10 cellular contexts compared by ENCODE assay signal in the genomic region with DNA sequence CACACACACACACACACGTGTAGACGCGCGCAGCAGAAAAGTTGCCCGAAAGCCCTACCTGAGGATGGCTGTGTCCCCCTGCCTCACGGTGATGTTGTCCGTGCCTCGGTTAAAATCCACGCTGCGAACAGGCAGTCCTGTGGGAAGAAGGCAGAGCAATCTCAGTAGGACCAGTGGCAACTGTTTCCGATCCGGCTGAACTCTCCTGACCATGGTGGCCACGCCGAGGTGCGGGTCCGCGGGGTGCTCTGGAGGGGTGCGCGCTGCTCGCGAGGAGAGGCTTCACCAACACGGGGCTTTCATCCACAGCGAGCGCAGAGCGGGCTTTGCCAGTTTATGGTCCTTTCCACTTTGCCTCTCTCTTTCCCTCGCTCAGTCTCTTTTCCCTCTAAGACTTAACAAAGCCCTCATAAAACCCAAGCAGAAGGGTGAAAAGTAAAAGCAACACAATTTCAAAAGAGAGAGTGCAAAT. TPM values are rescaled to one million over a fixed set of nuclear protein-coding genes. Genes with fewer than 3 reads are reported as not detected.
DNase-seq lines count a peak whose midpoint lies in the region; ATAC-seq and TF ChIP-seq lines count a peak whose summit lies in the region.
"Had no signal": no experiment of that assay in that cellular context is flagged by ENCODE, and none has a peak within 500 bp of the region (broad histone marks: within the 10 kb centered on the region; RNA-seq: fewer than 3 reads in every experiment).

No MANE protein-coding gene starts in this region.

- intact Hi-C loops in esophagus squamous epithelium (cut with DNase I) (no loop called here), uterus (cut with DNase I; ENCODE audit: low total_unique reads) (no loop called here)
- intact Hi-C loops in CD4-positive, alpha-beta memory T cell (cut with micrococcal nuclease): no loop called here

- POLR2A ChIA-PET in CD4-positive, alpha-beta memory T cell (lab: Charles Lee; ENCODE audit: partially characterized antibody): no interaction called here

- no peak overlapping the region for H3K4me3 Mint-ChIP-seq in CD4-positive, alpha-beta memory T cell
- H3K4me3 Mint-ChIP-seq: activated CD4-positive, alpha-beta memory T cell treated with anti-CD3 and anti-CD28 coated beads, Interleukin-2, amount 10 ng/mL, durations not matched to agents 7 days and 5 days had no signal

- no peaks in the 10 kb centered on the region for H3K4me1 Mint-ChIP-seq in CD4-positive, alpha-beta memory T cell
- H3K4me1 Mint-ChIP-seq: activated CD4-positive, alpha-beta memory T cell treated with anti-CD3 and anti-CD28 coated beads, Interleukin-2, amount 10 ng/mL, durations not matched to agents 7 days and 5 days had no signal

- peak overlapping the region; percentile 4 to 61 (median 34) for H3K4me3 ChIP-seq in esophagus squamous epithelium
- H3K4me3 ChIP-seq in mucosa of rectum (ENCODE audit: low read length in 2 of 2): peak overlapping the region; percentile 51 to 66
- peak overlapping the region; percentile 0 to 29 for H3K4me3 ChIP-seq in uterus
- H3K4me3 ChIP-seq in CD4-positive, alpha-beta memory T cell (ENCODE audit: low read length in 2 of 2): no peak overlapping the region
- H3K4me3 ChIP-seq: BLaER1 treated with 17β-estradiol and CSF1 and Interleukin-3, amounts not matched to agents 10 nM and 100 nM had no signal

- DNase-seq in NCI-H524 (lab: John Stamatoyannopoulos, UW) (peak; percentile 46 to 72), NCI-H524 treated with DMSO at 0.1 percent for 48 hours (lab: John Stamatoyannopoulos, UW) (no peak), esophagus squamous epithelium (lab: John Stamatoyannopoulos, UW) (no peak), uterus (no peak), NCI-H2107 (lab: John Stamatoyannopoulos, UW) (no peak)
- DNase-seq in CD4-positive, alpha-beta memory T cell: no peak
- DNase-seq: activated CD4-positive, alpha-beta memory T cell treated with anti-CD3 and anti-CD28 coated beads, Interleukin-2, amount 10 ng/mL, durations not matched to agents 7 days and 5 days had no signal

- no peak overlapping the region for H3K27ac Mint-ChIP-seq in CD4-positive, alpha-beta memory T cell
- H3K27ac Mint-ChIP-seq: activated CD4-positive, alpha-beta memory T cell treated with anti-CD3 and anti-CD28 coated beads, Interleukin-2, amount 10 ng/mL, durations not matched to agents 7 days and 5 days had no signal

- H3K36me3 Mint-ChIP-seq in CD4-positive, alpha-beta memory T cell: no peaks in the 10 kb centered on the region

- TF ChIP-seq POLR2A in esophagus squamous epithelium (IDR thresholded peaks at IDR 0.05): no peak
- TF ChIP-seq POLR2A in uterus (IDR thresholded peaks at IDR 0.05): no peak

- CTCF ChIA-PET in CD4-positive, alpha-beta memory T cell (lab: Charles Lee; ENCODE audit: partially characterized antibody): no interaction called here

- H3K9me3 Mint-ChIP-seq in CD4-positive, alpha-beta memory T cell: peaks cover 0 to 9% (median 5%) of the 10 kb centered on the region in 8 donors
- H3K9me3 Mint-ChIP-seq: activated CD4-positive, alpha-beta memory T cell treated with anti-CD3 and anti-CD28 coated beads, Interleukin-2, amount 10 ng/mL, durations not matched to agents 7 days and 5 days had no signal

- no peaks in the 10 kb centered on the region for H3K4me1 ChIP-seq in esophagus squamous epithelium
- no peaks in the 10 kb centered on the region for H3K4me1 ChIP-seq in mucosa of rectum (ENCODE audit: control insufficient read depth in 2 of 2, insufficient read depth in 2 of 2, low read length in 2 of 2)
- H3K4me1 ChIP-seq in uterus: no peaks in the 10 kb centered on the region
- H3K4me1 ChIP-seq in CD4-positive, alpha-beta memory T cell (ENCODE audit: insufficient read depth, low read length): no peaks in the 10 kb centered on the region
- H3K4me1 ChIP-seq: BLaER1 treated with 17β-estradiol and CSF1 and Interleukin-3, amounts not matched to agents 10 nM and 100 nM had no signal

- peaks cover 2% of the 10 kb centered on the region in 2 donors for H3K27me3 Mint-ChIP-seq in CD4-positive, alpha-beta memory T cell

- no peak for ATAC-seq in GM18868 (IDR thresholded peaks at IDR 0.05; ENCODE audit: unreplicated experiment)

- 0% methylated on average over 1 to 2 of the region's 26 CpGs for WGBS in esophagus squamous epithelium, 2 donors

- H3K36me3 ChIP-seq in esophagus squamous epithelium (no peaks in the 10 kb centered on the region), mucosa of rectum (ENCODE audit: control insufficient read depth in 2 of 2, insufficient read depth in 2 of 2, low read length in 2 of 2) (no peaks in the 10 kb centered on the region), uterus (no peaks in the 10 kb centered on the region)
- H3K36me3 ChIP-seq in CD4-positive, alpha-beta memory T cell (ENCODE audit: insufficient read depth, low read length): no peaks in the 10 kb centered on the region
- H3K36me3 ChIP-seq: BLaER1 treated with 17β-estradiol and CSF1 and Interleukin-3, amounts not matched to agents 10 nM and 100 nM had no signal

- H3K27ac ChIP-seq in esophagus squamous epithelium: peak overlapping the region in 2 of 4 donors; percentile 7 to 17
- no peak overlapping the region for H3K27ac ChIP-seq in mucosa of rectum (ENCODE audit: low read depth in 2 of 2, low read length in 2 of 2)
- no peak overlapping the region for H3K27ac ChIP-seq in uterus
- H3K27ac ChIP-seq in CD4-positive, alpha-beta memory T cell (ENCODE audit: low read depth, low read length): no peak overlapping the region
- H3K27ac ChIP-seq: BLaER1 treated with 17β-estradiol and CSF1 and Interleukin-3, amounts not matched to agents 10 nM and 100 nM had no signal

- H3K9me3 ChIP-seq in esophagus squamous epithelium (no peaks in the 10 kb centered on the region), mucosa of rectum (ENCODE audit: control insufficient read depth in 2 of 2, low read length in 2 of 2) (no peaks in the 10 kb centered on the region), uterus (no peaks in the 10 kb centered on the region)
- no peaks in the 10 kb centered on the region for H3K9me3 ChIP-seq in CD4-positive, alpha-beta memory T cell (ENCODE audit: control insufficient read depth in 1 of 2, low read length in 2 of 2)
- H3K9me3 ChIP-seq: BLaER1 treated with 17β-estradiol and CSF1 and Interleukin-3, amounts not matched to agents 10 nM and 100 nM had no signal

- H3K9ac ChIP-seq in mucosa of rectum (ENCODE audit: low read depth in 1 of 2, low read length in 2 of 2): peak overlapping the region in 1 of 2 donors; percentile 29
- H3K9ac ChIP-seq: BLaER1 treated with 17β-estradiol and CSF1 and Interleukin-3, amounts not matched to agents 10 nM and 100 nM had no signal

- TF ChIP-seq CTCF in esophagus squamous epithelium (IDR thresholded peaks at IDR 0.05) (no peak), uterus (IDR thresholded peaks at IDR 0.05) (no peak)

- peaks cover 0 to 30% (median 0%) of the 10 kb centered on the region in 4 donors for H3K27me3 ChIP-seq in esophagus squamous epithelium
- no peaks in the 10 kb centered on the region for H3K27me3 ChIP-seq in mucosa of rectum (ENCODE audit: control insufficient read depth in 2 of 2, insufficient read depth in 2 of 2, low read length in 2 of 2)
- H3K27me3 ChIP-seq in uterus: no peaks in the 10 kb centered on the region
- no peaks in the 10 kb centered on the region for H3K27me3 ChIP-seq in CD4-positive, alpha-beta memory T cell (ENCODE audit: insufficient read depth, low read length)

RNA-seq across cellular contexts. Expression of gene LSAMP, which starts 0.4 kb away (rescaled TPM):
- total RNA-seq in esophagus squamous epithelium (1 to 10 TPM in 2 of 4 donors, under 1 TPM in 2; 0.30 to 5.5 (median 1.4) TPM), uterus (10 to 100 TPM in 1 of 4 donors, 1 to 10 TPM in 2, under 1 TPM in 1; 0.26 to 25.8 (median 1.8) TPM)
- total RNA-seq in CD4-positive, alpha-beta memory T cell: not detected
- not detected for polyA plus RNA-seq in CD4-positive, alpha-beta memory T cell
- total RNA-seq: activated CD4-positive, alpha-beta memory T cell treated with anti-CD3 and anti-CD28 coated beads, Interleukin-2, amount 10 ng/mL, durations not matched to agents 7 days and 5 days had no signal

Comparison
In these comparisons a context has a peak if more than half of its experiments do, and no peak if none do; other contexts are left out.
1. DNase-seq: peak in NCI-H524 (2 of 2); none in NCI-H524 treated with DMSO at 0.1 percent for 48 hours (single experiment), esophagus squamous epithelium (single experiment), uterus (0 of 2), CD4-positive, alpha-beta memory T cell (0 of 5) and NCI-H2107 (single experiment).
2. H3K4me3 ChIP-seq: peak in esophagus squamous epithelium (4 of 4), mucosa of rectum (2 of 2) and uterus (2 of 2); none in CD4-positive, alpha-beta memory T cell (0 of 2).